ENCODE assay signal across 19 cellular contexts in genomic region chr4:950136-951020, GRCh38. TPM values are rescaled to one million over a fixed set of nuclear protein-coding genes. Genes with fewer than 3 reads are reported as not detected.
"Had no signal": no experiment of that assay in that cellular context is flagged by ENCODE, and none has a peak within 500 bp of the region (broad histone marks: within the 10 kb centered on the region; RNA-seq: fewer than 3 reads in every experiment).

No MANE protein-coding gene starts in this region.

- FAIRE-seq: endothelial cell of umbilical vein, keratinocyte had no signal

- H3K4me3 Mint-ChIP-seq: activated CD8-positive, alpha-beta T cell treated with anti-CD3 and anti-CD28 coated beads for 36 hours; activated T-helper 1 cell treated with anti-CD3 and anti-CD28 coated beads, Interleukin-12 subunit alpha, Interleukin-12 subunit beta, Interleukin-2, Interleukin-4 antibody, amounts not matched to agents 30 ng/mL and 10 ng/mL and 1 ng/mL, durations not matched to agents 14 hours and 24 hours and 36 hours; T-cell had no signal

- H3K9me3 Mint-ChIP-seq: activated CD8-positive, alpha-beta T cell treated with anti-CD3 and anti-CD28 coated beads for 36 hours; activated naive CD4-positive, alpha-beta T cell treated with anti-CD3 and anti-CD28 coated beads, Interleukin-2, amount 50 U/mL, for 72 hours; activated T-helper 1 cell treated with anti-CD3 and anti-CD28 coated beads, Interleukin-12 subunit alpha, Interleukin-12 subunit beta, Interleukin-2, Interleukin-4 antibody, amounts not matched to agents 30 ng/mL and 10 ng/mL and 1 ng/mL, durations not matched to agents 14 hours and 24 hours and 36 hours; T-cell had no signal

- H3K9me3 ChIP-seq: heart left ventricle, left ventricle myocardium inferior, right lobe of liver, SJSA1, suprapubic skin had no signal

- H3K4me3 ChIP-seq: heart left ventricle, left ventricle myocardium inferior, right lobe of liver, SJSA1, suprapubic skin had no signal

- H3K27me3 ChIP-seq: heart left ventricle, right lobe of liver, SJSA1, suprapubic skin had no signal

- H3K27ac ChIP-seq: heart left ventricle, left ventricle myocardium inferior, right lobe of liver, SJSA1, suprapubic skin, VCaP had no signal

- ATAC-seq: activated CD8-positive, alpha-beta T cell treated with anti-CD3 and anti-CD28 coated beads for 36 hours; activated naive CD4-positive, alpha-beta T cell treated with anti-CD3 and anti-CD28 coated beads, Interleukin-2, amount 50 U/mL, for 72 hours; right lobe of liver; T-cell had no signal

- H3K27ac Mint-ChIP-seq: activated CD8-positive, alpha-beta T cell treated with anti-CD3 and anti-CD28 coated beads for 36 hours; activated T-helper 1 cell treated with anti-CD3 and anti-CD28 coated beads, Interleukin-12 subunit alpha, Interleukin-12 subunit beta, Interleukin-2, Interleukin-4 antibody, amounts not matched to agents 30 ng/mL and 10 ng/mL and 1 ng/mL, durations not matched to agents 14 hours and 24 hours and 36 hours; progenitor cell of endocrine pancreas; T-cell had no signal

- H3K4me1 ChIP-seq: right lobe of liver, SJSA1, suprapubic skin had no signal

- DNase-seq: activated CD8-positive, alpha-beta memory T cell treated with anti-CD3 and anti-CD28 coated beads, Interleukin-2, amount 50 U/mL, for 4 hours; activated CD8-positive, alpha-beta T cell treated with anti-CD3 and anti-CD28 coated beads for 36 hours; effector CD4-positive, alpha-beta T cell; foreskin melanocyte; left ventricle myocardium inferior; stimulated activated CD4-positive, alpha-beta T cell treated with anti-CD3 and anti-CD28 coated beads, Interleukin-2, amount 100 ng/mL, for 24 hours; stimulated activated naive CD4-positive, alpha-beta T cell treated with Interleukin-2 at 50 U/mL for 16 hours; T-cell; T1000 had no signal

- H3K27me3 Mint-ChIP-seq: activated CD8-positive, alpha-beta T cell treated with anti-CD3 and anti-CD28 coated beads for 36 hours; T-cell had no signal

- H3K36me3 ChIP-seq: SJSA1 had no signal

- H3K36me3 Mint-ChIP-seq: activated naive CD4-positive, alpha-beta T cell treated with anti-CD3 and anti-CD28 coated beads, Interleukin-2, amount 50 U/mL, for 72 hours had no signal

RNA-seq across cellular contexts. Expression of gene SLC26A1, which starts 42.8 kb away (rescaled TPM):
- total RNA-seq: activated naive CD4-positive, alpha-beta T cell treated with anti-CD3 and anti-CD28 coated beads, Interleukin-2, amount 50 U/mL, for 72 hours; endothelial cell of umbilical vein; left ventricle myocardium inferior; SJSA1 had no signal
- polyA plus RNA-seq: keratinocyte had no signal
